ENCODE assay signal across 1 cellular context in genomic region chr2:73091696-73092095, GRCh38.
TF ChIP-seq lines count a peak whose summit lies in the region.

No MANE protein-coding gene starts in this region.

TF ChIP-seq in HepG2, 621 proteins besides CTCF, POLR2A, EP300 and RAD21 (continued from another document):
- no peak for TF ChIP-seq MAZ (IDR thresholded peaks at IDR 0.05; ENCODE audit: borderline replicate concordance, low read depth, low read length)
- TF ChIP-seq MAZ (CRISPR knock-in tag; IDR thresholded peaks at IDR 0.05; ENCODE audit: low read depth) = 0 out of 2 replicates have a peak, but pooled peaks have one; percentile 17
- no peak for TF ChIP-seq TCF7 (IDR thresholded peaks at IDR 0.05; ENCODE audit: low read depth)
- no peak for TF ChIP-seq THYN1 (CRISPR knock-in tag; IDR thresholded peaks at IDR 0.05; ENCODE audit: borderline replicate concordance, low read depth)
- no peak for TF ChIP-seq ZNF512B (CRISPR knock-in tag; IDR thresholded peaks at IDR 0.05; ENCODE audit: borderline replicate concordance)
- no peak for TF ChIP-seq ZNF660 (CRISPR knock-in tag; IDR thresholded peaks at IDR 0.05; ENCODE audit: borderline replicate concordance, low read depth)
- no peak for TF ChIP-seq ZNF737 (CRISPR knock-in tag; IDR thresholded peaks at IDR 0.05; ENCODE audit: borderline replicate concordance)
- TF ChIP-seq TFE3 (CRISPR knock-in tag; IDR thresholded peaks at IDR 0.05) = no peak
- no peak for TF ChIP-seq E2F5 (CRISPR knock-in tag; conservative IDR thresholded peaks at IDR 0.05)
- TF ChIP-seq NR1H2 (CRISPR knock-in tag; IDR thresholded peaks at IDR 0.05; ENCODE audit: borderline replicate concordance, low read depth) = no peak
- no peak for TF ChIP-seq CCAR2 (optimal IDR thresholded peaks at IDR 0.05; ENCODE audit: low read depth, low read length)
- no peak for TF ChIP-seq ZNF543 (CRISPR knock-in tag; IDR thresholded peaks at IDR 0.05)
- TF ChIP-seq RAD51 (IDR thresholded peaks at IDR 0.05; ENCODE audit: borderline replicate concordance) = no peak
- no peak for TF ChIP-seq TRIM24 (CRISPR knock-in tag; IDR thresholded peaks at IDR 0.05)
- TF ChIP-seq NBN (conservative IDR thresholded peaks at IDR 0.05) = no peak
- TF ChIP-seq TBL1XR1 (IDR thresholded peaks at IDR 0.05; ENCODE audit: borderline replicate concordance, low read length, partially characterized antibody) = no peak
- TF ChIP-seq KDM3A (CRISPR knock-in tag; IDR thresholded peaks at IDR 0.05; ENCODE audit: low read depth) = no peak
- no peak for TF ChIP-seq ZNF782 (CRISPR knock-in tag; IDR thresholded peaks at IDR 0.05; ENCODE audit: borderline replicate concordance)
- no peak for TF ChIP-seq LCORL (IDR thresholded peaks at IDR 0.05)
- peak; percentile 2; the same call in 1 of the 2 replicates for TF ChIP-seq LCORL (CRISPR knock-in tag; IDR thresholded peaks at IDR 0.05)
- no peak for TF ChIP-seq ZNF142 (CRISPR knock-in tag; IDR thresholded peaks at IDR 0.05)
TF ChIP-seq in HepG2: peak in this region for 10.
